10 cellular contexts compared by ENCODE assay signal in genomic region chr14:64913477-64913876, GRCh38. TPM values are rescaled to one million over a fixed set of nuclear protein-coding genes. Genes with fewer than 3 reads are reported as not detected.
DNase-seq lines count a peak whose midpoint lies in the region; ATAC-seq and TF ChIP-seq lines count a peak whose summit lies in the region.
"Not testable (repeated sequence)": the region's sequence is repeated elsewhere in the genome, so short reads cannot be mapped to it uniquely, and the experiment has no call there.
"Had no signal": no experiment of that assay in that cellular context is flagged by ENCODE, and none has a peak within 500 bp of the region (broad histone marks: within the 10 kb centered on the region; RNA-seq: fewer than 3 reads in every experiment).

No MANE protein-coding gene starts in this region.

- peaks cover 40 to 49% (median 48%) of the 10 kb centered on the region in 3 donors for H3K4me1 Mint-ChIP-seq in T-cell
- H3K4me1 Mint-ChIP-seq in activated T-helper 2 cell treated with anti-CD3 and anti-CD28 coated beads, Interferon-gamma antibody, Interleukin-2, Interleukin-4, amounts not matched to agents 10 μg/mL and 5 μg/mL and 100 μg/mL, durations not matched to agents 14 hours and 24 hours and 36 hours (ENCODE audit: low read depth): peaks cover 48% of the 10 kb centered on the region
- peaks cover 40% of the 10 kb centered on the region for H3K4me1 Mint-ChIP-seq in stimulated activated memory B cell treated with anti-CD40 and anti-IgM and Interleukin-4, amounts not matched to agents 10 μg/mL and 1 μg/mL and 100 μg/mL, for 72 hours

- not testable (repeated sequence) for TF ChIP-seq CTCF in dorsolateral prefrontal cortex (IDR thresholded peaks at IDR 0.05 in 54 of 56, conservative IDR thresholded peaks at IDR 0.05 in 2 of 56; ENCODE audit: low read depth in 1 of 56, partially characterized antibody in 56 of 56); neural cell (IDR thresholded peaks at IDR 0.05; ENCODE audit: poor library complexity, severe bottlenecking)

- POLR2A ChIA-PET in T-cell (lab: Charles Lee): interaction anchor here in 1 of 2 donors (0.6 to 2.2 kb wide), 2 partner anchors 14 to 47 kb away, joined by 3 to 10 read pairs; no protein-coding TSS in a partner anchor

- not testable (repeated sequence) for TF ChIP-seq EP300 in neural cell (conservative IDR thresholded peaks at IDR 0.05; ENCODE audit: poor library complexity, severe bottlenecking)

- H3K9ac ChIP-seq in HUES48 (ENCODE audit: low read depth, low read length); iPS-20b (ENCODE audit: low read depth, low read length): not testable (repeated sequence)
- peak overlapping the region; percentile 98 for H3K9ac ChIP-seq in neural cell (ENCODE audit: low read length)

- peak overlapping the region; percentile 92 to 98 (median 93) for H3K4me3 Mint-ChIP-seq in T-cell
- H3K4me3 Mint-ChIP-seq in activated T-helper 2 cell treated with anti-CD3 and anti-CD28 coated beads, Interferon-gamma antibody, Interleukin-2, Interleukin-4, amounts not matched to agents 10 μg/mL and 5 μg/mL and 100 μg/mL, durations not matched to agents 14 hours and 24 hours and 36 hours (ENCODE audit: low read depth): peak overlapping the region; percentile 92
- not testable (repeated sequence) for H3K4me3 Mint-ChIP-seq in stimulated activated memory B cell treated with anti-CD40 and anti-IgM and Interleukin-4, amounts not matched to agents 10 μg/mL and 1 μg/mL and 100 μg/mL, for 72 hours

- not testable (repeated sequence) for DNase-seq in T-cell; activated T-helper 2 cell treated with anti-CD3 and anti-CD28 coated beads, Interferon-gamma antibody, Interleukin-2, Interleukin-4, amounts not matched to agents 10 μg/mL and 5 μg/mL and 100 μg/mL, durations not matched to agents 14 hours and 24 hours and 36 hours (ENCODE audit: low spot score); dorsolateral prefrontal cortex

- peaks cover 24% of the 10 kb centered on the region for H3K4me1 ChIP-seq in ACC112 (ENCODE audit: control insufficient read depth, insufficient read depth, low read length, unreplicated experiment)
- H3K4me1 ChIP-seq in HUES48 (ENCODE audit: control insufficient read depth, insufficient read depth, low read length); iPS-20b (ENCODE audit: insufficient read depth, low read length): not testable (repeated sequence)

- H3K27me3 Mint-ChIP-seq in T-cell; activated T-helper 2 cell treated with anti-CD3 and anti-CD28 coated beads, Interferon-gamma antibody, Interleukin-2, Interleukin-4, amounts not matched to agents 10 μg/mL and 5 μg/mL and 100 μg/mL, durations not matched to agents 14 hours and 24 hours and 36 hours (ENCODE audit: low read depth); stimulated activated memory B cell treated with anti-CD40 and anti-IgM and Interleukin-4, amounts not matched to agents 10 μg/mL and 1 μg/mL and 100 μg/mL, for 72 hours: not testable (repeated sequence)

- intact Hi-C loops in activated T-helper 2 cell treated with anti-CD3 and anti-CD28 coated beads, Interferon-gamma antibody, Interleukin-2, Interleukin-4, amounts not matched to agents 10 μg/mL and 5 μg/mL and 100 μg/mL, durations not matched to agents 14 hours and 24 hours and 36 hours (cut with micrococcal nuclease): loop anchor here (5.0 kb wide), 2 partner anchors 74 to 189 kb away; partner anchors contain the start of genes FNTB and MAX
- intact Hi-C loops in dorsolateral prefrontal cortex (cut with DNase I): loop anchor here (10.0 kb wide), 1 partner anchor 71 kb away; the partner anchor contains the start of gene FNTB (in 2 of the 2)

- H3F3A ChIP-seq in neural cell (ENCODE audit: insufficient read depth, low read length, poor library complexity, severe bottlenecking): not testable (repeated sequence)

- H3K36me3 ChIP-seq in ACC112 (ENCODE audit: insufficient read depth, low read length); HUES48 (ENCODE audit: control insufficient read depth, insufficient read depth, low read length); iPS-20b (ENCODE audit: insufficient read depth, low read depth, low read length); neural cell (ENCODE audit: insufficient read depth, low read length): not testable (repeated sequence)

- H3K9me2 ChIP-seq in neural cell (ENCODE audit: insufficient read depth, low read length): not testable (repeated sequence)

- H4K20me1 ChIP-seq in neural cell (ENCODE audit: insufficient read depth): not testable (repeated sequence)

- peaks cover 40% of the 10 kb centered on the region for H3K79me2 ChIP-seq in ACC112 (ENCODE audit: control insufficient read depth, insufficient read depth, low read length, unreplicated experiment)
- H3K79me2 ChIP-seq in neural cell (replicated peaks; ENCODE audit: insufficient read depth, low read length): peaks cover 17% of the 10 kb centered on the region

- not testable (repeated sequence) for H3K27ac ChIP-seq in ACC112 (ENCODE audit: low read depth, low read length); HUES48 (ENCODE audit: low read depth, low read length); iPS-20b (ENCODE audit: low read length)
- H3K27ac ChIP-seq in dorsolateral prefrontal cortex: peak overlapping the region in 35 of 59 donors; percentile 10 to 98 (median 93)
- H3K27ac ChIP-seq in neural cell (ENCODE audit: low read length): peak overlapping the region; percentile 89

- H3K36me3 Mint-ChIP-seq in T-cell: peaks cover 14% of the 10 kb centered on the region
- peaks cover 29% of the 10 kb centered on the region for H3K36me3 Mint-ChIP-seq in activated T-helper 2 cell treated with anti-CD3 and anti-CD28 coated beads, Interferon-gamma antibody, Interleukin-2, Interleukin-4, amounts not matched to agents 10 μg/mL and 5 μg/mL and 100 μg/mL, durations not matched to agents 14 hours and 24 hours and 36 hours (ENCODE audit: low read depth)
- not testable (repeated sequence) for H3K36me3 Mint-ChIP-seq in stimulated activated memory B cell treated with anti-CD40 and anti-IgM and Interleukin-4, amounts not matched to agents 10 μg/mL and 1 μg/mL and 100 μg/mL, for 72 hours

- H3K9me3 ChIP-seq in HUES48 (ENCODE audit: control insufficient read depth, insufficient read depth, low read length); iPS-20b (ENCODE audit: insufficient read depth, low read depth, low read length); neural cell (ENCODE audit: low read length): not testable (repeated sequence)

- not testable (repeated sequence) for H2AFZ ChIP-seq in ACC112 (ENCODE audit: low read length, unreplicated experiment); neural cell (ENCODE audit: low read depth, low read length)

- H3K4me2 ChIP-seq in neural cell (ENCODE audit: low read length): peak overlapping the region; percentile 26

- H3K27ac Mint-ChIP-seq in T-cell: peak overlapping the region; percentile 89 to 90
- H3K27ac Mint-ChIP-seq in activated T-helper 2 cell treated with anti-CD3 and anti-CD28 coated beads, Interferon-gamma antibody, Interleukin-2, Interleukin-4, amounts not matched to agents 10 μg/mL and 5 μg/mL and 100 μg/mL, durations not matched to agents 14 hours and 24 hours and 36 hours: peak overlapping the region; percentile 97
- H3K27ac Mint-ChIP-seq in stimulated activated memory B cell treated with anti-CD40 and anti-IgM and Interleukin-4, amounts not matched to agents 10 μg/mL and 1 μg/mL and 100 μg/mL, for 72 hours: peak overlapping the region; percentile 98

- H3K4me3 ChIP-seq in ACC112 (ENCODE audit: low read depth, low read length): peak overlapping the region; percentile 90
- peak overlapping the region; percentile 90; the same call in 1 of the 2 replicates for H3K4me3 ChIP-seq in HUES48 (ENCODE audit: low read depth, low read length)
- peak overlapping the region in 55 of 59 donors; percentile 75 to 100 (median 96) for H3K4me3 ChIP-seq in dorsolateral prefrontal cortex
- peak overlapping the region; percentile 81 for H3K4me3 ChIP-seq in iPS-20b (ENCODE audit: low read length)
- H3K4me3 ChIP-seq in neural cell (ENCODE audit: low read length): peak overlapping the region; percentile 81

- peaks cover 23% of the 10 kb centered on the region for H3K27me3 ChIP-seq in ACC112 (ENCODE audit: insufficient read depth, low read length)
- not testable (repeated sequence) for H3K27me3 ChIP-seq in HUES48 (ENCODE audit: control insufficient read depth, insufficient read depth, low read length); dorsolateral prefrontal cortex; iPS-20b (ENCODE audit: insufficient read depth, low read length); neural cell (ENCODE audit: insufficient read depth, low read depth, low read length)

- not testable (repeated sequence) for TF ChIP-seq RAD21 in neural cell (conservative IDR thresholded peaks at IDR 0.05)

- not testable (repeated sequence) for ATAC-seq in T-cell (replicated peaks in 1 of 4); stimulated activated memory B cell treated with anti-CD40 and anti-IgM and Interleukin-4, amounts not matched to agents 10 μg/mL and 1 μg/mL and 100 μg/mL, for 72 hours

- CTCF ChIA-PET in T-cell (lab: Charles Lee): interaction anchor here in 1 of 2 donors (3.3 kb wide), 1 partner anchor 14 kb away, joined by 13 read pairs; no protein-coding TSS in a partner anchor

- H3K9me3 Mint-ChIP-seq in T-cell; activated T-helper 2 cell treated with anti-CD3 and anti-CD28 coated beads, Interferon-gamma antibody, Interleukin-2, Interleukin-4, amounts not matched to agents 10 μg/mL and 5 μg/mL and 100 μg/mL, durations not matched to agents 14 hours and 24 hours and 36 hours; stimulated activated memory B cell treated with anti-CD40 and anti-IgM and Interleukin-4, amounts not matched to agents 10 μg/mL and 1 μg/mL and 100 μg/mL, for 72 hours: not testable (repeated sequence)

RNA-seq across cellular contexts. Expression of gene CHURC1, which starts 0.8 kb away (rescaled TPM):
- 10 to 100 TPM; 57.6 to 99.7 (median 91.1) TPM for total RNA-seq in T-cell
- total RNA-seq in activated T-helper 2 cell treated with anti-CD3 and anti-CD28 coated beads, Interferon-gamma antibody, Interleukin-2, Interleukin-4, amounts not matched to agents 10 μg/mL and 5 μg/mL and 100 μg/mL, durations not matched to agents 14 hours and 24 hours and 36 hours: 44.4 and 55.3 TPM in 2 replicates
- 10 to 100 TPM; 39.7 to 80.2 (median 55.2) TPM for total RNA-seq in dorsolateral prefrontal cortex
- polyA plus RNA-seq in neural cell: 40.5 and 69.5 TPM in 2 replicates
- polyA minus RNA-seq in neural cell: 53.8 and 76.3 TPM in 2 replicates

RNA-seq across cellular contexts. Expression of gene GPX2, which starts 29.1 kb away (rescaled TPM):
- under 1 TPM in 3 of 5 donors, not detected in 2; 0.56 to 0.93 (median 0.89) TPM for total RNA-seq in T-cell
- total RNA-seq in activated T-helper 2 cell treated with anti-CD3 and anti-CD28 coated beads, Interferon-gamma antibody, Interleukin-2, Interleukin-4, amounts not matched to agents 10 μg/mL and 5 μg/mL and 100 μg/mL, durations not matched to agents 14 hours and 24 hours and 36 hours: not detected in 2 replicates
- total RNA-seq in dorsolateral prefrontal cortex: 1 to 10 TPM in 2 of 120 experiments, under 1 TPM in 6, not detected in 112; 0.39 to 1.2 (median 0.72) TPM
- not detected in 2 replicates for polyA plus RNA-seq in neural cell
- polyA minus RNA-seq in neural cell: not detected in 2 replicates
- total RNA-seq: left ventricle myocardium superior, tibial nerve had no signal

RNA-seq across cellular contexts. Expression of gene SPTB, which starts 33.8 kb away (rescaled TPM):
- total RNA-seq in T-cell (under 1 TPM; 0.07 to 0.13 (median 0.09) TPM), dorsolateral prefrontal cortex (10 to 100 TPM in 119 of 120 experiments, 1 to 10 TPM in 1; 6.7 to 55.4 (median 33.1) TPM)
- 0.02 and 0.05 TPM in 2 replicates for total RNA-seq in activated T-helper 2 cell treated with anti-CD3 and anti-CD28 coated beads, Interferon-gamma antibody, Interleukin-2, Interleukin-4, amounts not matched to agents 10 μg/mL and 5 μg/mL and 100 μg/mL, durations not matched to agents 14 hours and 24 hours and 36 hours
- polyA plus RNA-seq in neural cell: 1.9 and 2.8 TPM in 2 replicates
- 11.4 and 11.8 TPM in 2 replicates for polyA minus RNA-seq in neural cell

RNA-seq across cellular contexts. Expression of gene RAB15, which starts 58.7 kb away (rescaled TPM):
- 1 to 10 TPM; 3.9 to 9.7 (median 4.3) TPM for total RNA-seq in T-cell
- 4.7 and 4.8 TPM in 2 replicates for total RNA-seq in activated T-helper 2 cell treated with anti-CD3 and anti-CD28 coated beads, Interferon-gamma antibody, Interleukin-2, Interleukin-4, amounts not matched to agents 10 μg/mL and 5 μg/mL and 100 μg/mL, durations not matched to agents 14 hours and 24 hours and 36 hours
- total RNA-seq in dorsolateral prefrontal cortex: 100 to 1,000 TPM in 21 of 120 experiments, 10 to 100 TPM in 99; 23.7 to 133 (median 83.8) TPM
- 42.0 and 56.4 TPM in 2 replicates for polyA plus RNA-seq in neural cell
- polyA minus RNA-seq in neural cell: 35.3 and 35.4 TPM in 2 replicates
